In the genomic region with DNA sequence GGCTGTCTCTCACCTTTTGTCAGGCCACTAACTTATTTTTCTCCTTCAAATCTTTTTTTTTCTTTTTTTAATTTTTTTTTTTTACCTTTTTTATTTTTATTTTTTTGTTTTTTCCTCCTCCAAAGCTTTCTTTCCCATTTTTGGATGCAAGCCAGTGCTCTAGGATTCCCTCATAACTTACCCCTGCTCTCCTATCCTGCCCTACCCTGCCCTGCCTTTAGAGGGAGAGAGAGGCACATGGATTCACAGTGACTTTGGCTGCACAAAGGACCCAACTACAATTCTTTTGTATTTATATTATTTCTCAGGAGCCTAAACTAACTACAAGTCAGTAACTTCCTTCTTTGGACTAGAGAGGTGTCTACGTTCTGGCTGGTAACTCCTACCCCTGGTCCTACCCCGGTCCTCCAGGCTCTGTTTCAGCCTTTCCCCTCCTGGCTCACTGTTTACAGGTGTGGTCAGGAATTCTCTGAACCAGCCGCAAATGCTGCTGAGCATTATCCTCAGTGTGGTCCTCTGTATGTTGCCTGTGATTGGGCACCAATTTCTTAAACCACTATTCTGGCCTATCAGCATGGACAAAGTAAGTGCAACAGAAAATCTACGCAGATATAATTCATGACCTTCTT, we compare ENCODE assay signal across 8 cellular contexts. TPM values are rescaled to one million over a fixed set of nuclear protein-coding genes. Genes with fewer than 3 reads are reported as not detected.
DNase-seq lines count a peak whose midpoint lies in the region; ATAC-seq and TF ChIP-seq lines count a peak whose summit lies in the region.

No MANE protein-coding gene starts in this region.

- TF ChIP-seq CTCF in GM12874 (IDR thresholded peaks at IDR 0.05; ENCODE audit: insufficient read depth, low read depth, low read length) (peak; percentile 58), testis (IDR thresholded peaks at IDR 0.05) (peak in 2 of 3 experiments; percentile 20 to 31)

- intact Hi-C loops in testis (cut with DNase I; ENCODE audit: low total_unique reads) = no loop called here

- no peak overlapping the region for H3K9ac ChIP-seq in adipocyte (ENCODE audit: low read length)

- H3K27ac ChIP-seq in testis = no peak overlapping the region

- WGBS in testis, 2 donors = 82 to 92% methylated on average over 4 of the region's 4 CpGs

- no peak for TF ChIP-seq POLR2A in testis (IDR thresholded peaks at IDR 0.05)

- peak; percentile 73 for DNase-seq in AG08396 (ENCODE audit: low spot score)
- DNase-seq in NCI-H748 treated with DMSO at 0.1 percent for 48 hours (lab: John Stamatoyannopoulos, UW) = peak; percentile 20
- peak; percentile 71 for DNase-seq in adipocyte (ENCODE audit: low read depth)
- peak; percentile 57 for DNase-seq in iPS-NIHi11 (ENCODE audit: low spot score)
- DNase-seq in testis = peak; percentile 47

- H3K36me3 ChIP-seq in adipocyte (ENCODE audit: control insufficient read depth, insufficient read depth, low read length, severe bottlenecking) (no peaks in the 10 kb centered on the region), testis (ENCODE audit: low read depth, missing control alignments) (no peaks in the 10 kb centered on the region)

- H3K4me1 ChIP-seq in adipocyte (ENCODE audit: control insufficient read depth, insufficient read depth, low read length) = peaks cover 7% of the 10 kb centered on the region
- H3K4me1 ChIP-seq in testis = no peaks in the 10 kb centered on the region

- ATAC-seq in HG03442 (IDR thresholded peaks at IDR 0.05; ENCODE audit: unreplicated experiment) (no peak), GM21515 (IDR thresholded peaks at IDR 0.05; ENCODE audit: unreplicated experiment) (no peak)

- no peaks in the 10 kb centered on the region for H3K27me3 ChIP-seq in adipocyte (replicated peaks; ENCODE audit: control insufficient read depth, insufficient read depth, low read length)
- H3K27me3 ChIP-seq in testis = no peaks in the 10 kb centered on the region

- H3K4me3 ChIP-seq in adipocyte (ENCODE audit: low read length) (no peak overlapping the region), testis (no peak overlapping the region)

- H3K9me3 ChIP-seq in adipocyte (ENCODE audit: control insufficient read depth, low read length) = no peaks in the 10 kb centered on the region
- H3K9me3 ChIP-seq in testis = no peaks in the 10 kb centered on the region

RNA-seq across cellular contexts. Expression of a gene that starts 8.4 kb away (rescaled TPM):
- total RNA-seq in testis = 10 to 100 TPM; 28.7 to 32.3 TPM
- polyA plus RNA-seq in testis (ENCODE audit: insufficient read depth, low read depth, low replicate concordance) = 78.1 TPM

Comparison
In these comparisons a context has a peak if more than half of its experiments do, and no peak if none do; other contexts are left out.
1. DNase-seq: peak in every context shown above with its lines; median percentile 73 in AG08396; 71 in adipocyte; 57 in iPS-NIHi11; 47 in testis; 20 in NCI-H748 treated with DMSO at 0.1 percent for 48 hours.